9 cellular contexts compared by ENCODE assay signal in the genomic region with DNA sequence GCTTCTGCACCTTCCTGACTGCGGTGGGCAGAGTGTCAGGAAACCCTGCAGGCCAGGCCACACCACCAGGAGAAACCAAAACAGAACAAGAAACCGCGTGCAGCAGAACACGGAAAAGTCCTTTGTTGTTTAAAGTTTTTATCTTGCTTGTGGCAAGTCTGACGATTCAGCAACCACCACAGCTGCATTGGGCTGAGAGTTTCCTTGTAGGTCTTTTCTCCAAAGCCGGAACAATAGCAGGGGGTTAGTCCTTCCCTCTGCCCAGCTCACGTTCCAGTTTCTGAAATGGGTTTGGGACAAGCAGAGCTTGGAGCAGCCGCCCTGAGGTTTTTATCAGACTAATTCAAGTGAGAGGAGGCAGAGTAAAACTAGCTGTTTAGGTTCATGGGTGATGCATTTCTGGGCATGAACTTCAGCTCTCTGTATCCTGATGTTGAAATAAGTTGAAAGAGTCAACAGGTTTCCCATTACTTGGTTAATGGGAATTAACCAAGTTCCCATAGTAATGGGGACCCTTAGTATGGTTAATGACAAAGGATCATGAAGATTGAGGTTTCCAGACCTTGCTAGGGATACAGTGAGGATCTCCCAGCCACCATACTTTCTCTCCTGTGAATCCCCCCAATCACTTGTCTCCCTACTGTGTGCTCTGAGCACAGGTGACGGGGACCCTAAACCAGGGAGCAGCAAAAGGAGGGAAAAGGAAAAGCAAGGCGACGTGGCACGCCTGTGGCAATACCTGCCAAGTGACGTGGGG.
A peak's percentile ranks its signal among the peaks of the same experiment; 100 is the strongest.
DNase-seq lines count a peak whose midpoint lies in the region; ATAC-seq and TF ChIP-seq lines count a peak whose summit lies in the region.
"Had no signal": no experiment of that assay in that cellular context is flagged by ENCODE, and none has a peak within 500 bp of the region (broad histone marks: within the 10 kb centered on the region; RNA-seq: fewer than 3 reads in every experiment).

No MANE protein-coding gene starts in this region.

- peaks cover 4% of the 10 kb centered on the region for H3K4me1 ChIP-seq in ovary (ENCODE audit: insufficient read depth)

- H3K27ac ChIP-seq in ovary = peak overlapping the region in 1 of 2 donors; percentile 49
- H3K27ac ChIP-seq: VCaP had no signal

- no peaks in the 10 kb centered on the region for H3K36me3 Mint-ChIP-seq in dendritic cell treated with granulocyte-macrophage colony-stimulating factor and Interleukin-4, amounts not matched to agents 40 ng/mL and 50 ng/mL, for 4 days (ENCODE audit: low read depth)

- H3K27me3 Mint-ChIP-seq in dendritic cell treated with granulocyte-macrophage colony-stimulating factor and Interleukin-4, amounts not matched to agents 40 ng/mL and 50 ng/mL, for 4 days = peaks cover 5% of the 10 kb centered on the region

- ATAC-seq in HG02884 (IDR thresholded peaks at IDR 0.05; ENCODE audit: unreplicated experiment) (no peak), GM21576 (IDR thresholded peaks at IDR 0.05; ENCODE audit: unreplicated experiment) (no peak)

- H3K4me1 Mint-ChIP-seq in dendritic cell treated with granulocyte-macrophage colony-stimulating factor and Interleukin-4, amounts not matched to agents 40 ng/mL and 50 ng/mL, for 4 days (ENCODE audit: low read depth) = peaks cover 62% of the 10 kb centered on the region

- DNase-seq in GF-D8 (lab: John Stamatoyannopoulos, UW) (peak; percentile 93), ovary (peak; percentile 28 to 52 (median 32)), AG08396 (ENCODE audit: low spot score) (no peak), GM10266 (ENCODE audit: extremely low spot score) (no peak)
- peak; percentile 31 to 40 for DNase-seq in activated CD4-positive, alpha-beta T cell treated with anti-CD3 and anti-CD28 coated beads for 4 hours

- H3K27me3 ChIP-seq in ovary = no peaks in the 10 kb centered on the region

- TF ChIP-seq CTCF in ovary (IDR thresholded peaks at IDR 0.05) = no peak
- TF ChIP-seq CTCF in GM10266 (IDR thresholded peaks at IDR 0.05; ENCODE audit: control insufficient read depth, insufficient read depth, low read depth, missing control alignments) = no peak

- intact Hi-C loops in dendritic cell treated with granulocyte-macrophage colony-stimulating factor and Interleukin-4, amounts not matched to agents 40 ng/mL and 50 ng/mL, for 4 days (cut with micrococcal nuclease) = loop anchor here (5.0 kb wide), 1 partner anchor 100 kb away; no protein-coding TSS in a partner anchor
- intact Hi-C loops in ovary (cut with DNase I) = loop anchor here (5.0 to 10.0 kb wide), 7 partner anchors 110 to 558 kb away; no protein-coding TSS in a partner anchor

- no peak for TF ChIP-seq POLR2A in ovary (IDR thresholded peaks at IDR 0.05)

- H3K9me3 ChIP-seq in ovary = no peaks in the 10 kb centered on the region

- WGBS in ovary, 3 donors = 31 to 41% (median 34%) methylated on average over 13 of the region's 13 CpGs

- no peaks in the 10 kb centered on the region for H3K36me3 ChIP-seq in ovary

- H3K27ac Mint-ChIP-seq in dendritic cell treated with granulocyte-macrophage colony-stimulating factor and Interleukin-4, amounts not matched to agents 40 ng/mL and 50 ng/mL, for 4 days = peak overlapping the region; percentile 84

- TF ChIP-seq EP300 in ovary (IDR thresholded peaks at IDR 0.05) = no peak

- peak overlapping the region; percentile 60 for H3K4me3 Mint-ChIP-seq in dendritic cell treated with granulocyte-macrophage colony-stimulating factor and Interleukin-4, amounts not matched to agents 40 ng/mL and 50 ng/mL, for 4 days

- H3K9me3 Mint-ChIP-seq in dendritic cell treated with granulocyte-macrophage colony-stimulating factor and Interleukin-4, amounts not matched to agents 40 ng/mL and 50 ng/mL, for 4 days = no peaks in the 10 kb centered on the region

- H3K4me3 ChIP-seq in ovary = no peak overlapping the region

Comparison
In these comparisons a context has a peak if more than half of its experiments do, and no peak if none do; other contexts are left out.
1. DNase-seq: peak in GF-D8 (single experiment), activated CD4-positive, alpha-beta T cell treated with anti-CD3 and anti-CD28 coated beads for 4 hours (2 of 2) and ovary (5 of 5); none in AG08396 (single experiment) and GM10266 (single experiment).